Comparison of ENCODE assay signal across 8 cellular contexts in genomic region chr1:152141971-152142584, GRCh38. TPM values are rescaled to one million over a fixed set of nuclear protein-coding genes. Genes with fewer than 3 reads are reported as not detected.
A peak's percentile ranks its signal among the peaks of the same experiment; 100 is the strongest.
DNase-seq lines count a peak whose midpoint lies in the region; ATAC-seq and TF ChIP-seq lines count a peak whose summit lies in the region.

No MANE protein-coding gene starts in this region.

- peaks cover 5% of the 10 kb centered on the region for H3K4me1 Mint-ChIP-seq in activated T-helper 2 cell treated with anti-CD3 and anti-CD28 coated beads, Interferon-gamma antibody, Interleukin-2, Interleukin-4, amounts not matched to agents 10 μg/mL and 5 μg/mL and 100 μg/mL, durations not matched to agents 14 hours and 24 hours and 36 hours (ENCODE audit: low read depth)

- peaks cover 37% of the 10 kb centered on the region for H3K27me3 Mint-ChIP-seq in activated T-helper 2 cell treated with anti-CD3 and anti-CD28 coated beads, Interferon-gamma antibody, Interleukin-2, Interleukin-4, amounts not matched to agents 10 μg/mL and 5 μg/mL and 100 μg/mL, durations not matched to agents 14 hours and 24 hours and 36 hours (ENCODE audit: low read depth)

- ATAC-seq in HG03025 (IDR thresholded peaks at IDR 0.05; ENCODE audit: low FRiP score, unreplicated experiment), result no peak
- no peak for ATAC-seq in GM19452 (IDR thresholded peaks at IDR 0.05; ENCODE audit: unreplicated experiment)

- H3K4me3 ChIP-seq in HFF-Myc (replicated peaks; ENCODE audit: low read depth, low read length) (no peak overlapping the region), fibroblast of mammary gland (ENCODE audit: control insufficient read depth, low read depth, low read length) (no peak overlapping the region)

- TF ChIP-seq CTCF in HFF-Myc (IDR thresholded peaks at IDR 0.05; ENCODE audit: low read depth, low read length, missing control alignments), result peak; percentile 82
- peak; percentile 89 for TF ChIP-seq CTCF in RWPE1 (conservative IDR thresholded peaks at IDR 0.05; ENCODE audit: low read depth)
- peak; percentile 98 for TF ChIP-seq CTCF in fibroblast of mammary gland (conservative IDR thresholded peaks at IDR 0.05; ENCODE audit: control insufficient read depth, insufficient read depth, low read depth, low read length)

- H3K27ac Mint-ChIP-seq in activated T-helper 2 cell treated with anti-CD3 and anti-CD28 coated beads, Interferon-gamma antibody, Interleukin-2, Interleukin-4, amounts not matched to agents 10 μg/mL and 5 μg/mL and 100 μg/mL, durations not matched to agents 14 hours and 24 hours and 36 hours, result no peak overlapping the region

- DNase-seq in DMS53 (lab: John Stamatoyannopoulos, UW), result peak; percentile 80
- peak; percentile 29 for DNase-seq in HFF-Myc (ENCODE audit: extremely low read depth, low read depth)
- DNase-seq in RWPE1 (ENCODE audit: low spot score), result peak; percentile 58
- DNase-seq in fibroblast of mammary gland (ENCODE audit: low read depth), result peak; percentile 80
- peak; percentile 35 for DNase-seq in non-pigmented ciliary epithelial cell (ENCODE audit: low read depth)
- no peak for DNase-seq in activated T-helper 2 cell treated with anti-CD3 and anti-CD28 coated beads, Interferon-gamma antibody, Interleukin-2, Interleukin-4, amounts not matched to agents 10 μg/mL and 5 μg/mL and 100 μg/mL, durations not matched to agents 14 hours and 24 hours and 36 hours (ENCODE audit: low spot score)

- no peak overlapping the region for H3K27ac ChIP-seq in RWPE1

- POLR2A ChIA-PET in RWPE1 (lab: Yijun Ruan, JAX; ENCODE audit: low non-redundant PET), result no interaction called here

- CTCF ChIA-PET in RWPE1 (lab: Yijun Ruan, JAX), result interaction anchor here (0.6 to 3.1 kb wide), 9 partner anchors 26 to 485 kb away, joined by 3 to 20 read pairs (median 3); no protein-coding TSS in a partner anchor

- H3K4me3 Mint-ChIP-seq in activated T-helper 2 cell treated with anti-CD3 and anti-CD28 coated beads, Interferon-gamma antibody, Interleukin-2, Interleukin-4, amounts not matched to agents 10 μg/mL and 5 μg/mL and 100 μg/mL, durations not matched to agents 14 hours and 24 hours and 36 hours (ENCODE audit: low read depth), result no peak overlapping the region

- intact Hi-C loops in activated T-helper 2 cell treated with anti-CD3 and anti-CD28 coated beads, Interferon-gamma antibody, Interleukin-2, Interleukin-4, amounts not matched to agents 10 μg/mL and 5 μg/mL and 100 μg/mL, durations not matched to agents 14 hours and 24 hours and 36 hours (cut with micrococcal nuclease), result loop anchor here (2.0 kb wide), 2 partner anchors 41 to 93 kb away; no protein-coding TSS in a partner anchor

- no peaks in the 10 kb centered on the region for H3K36me3 Mint-ChIP-seq in activated T-helper 2 cell treated with anti-CD3 and anti-CD28 coated beads, Interferon-gamma antibody, Interleukin-2, Interleukin-4, amounts not matched to agents 10 μg/mL and 5 μg/mL and 100 μg/mL, durations not matched to agents 14 hours and 24 hours and 36 hours (ENCODE audit: low read depth)

- H3K9me3 Mint-ChIP-seq in activated T-helper 2 cell treated with anti-CD3 and anti-CD28 coated beads, Interferon-gamma antibody, Interleukin-2, Interleukin-4, amounts not matched to agents 10 μg/mL and 5 μg/mL and 100 μg/mL, durations not matched to agents 14 hours and 24 hours and 36 hours, result peaks cover 13% of the 10 kb centered on the region

RNA-seq across cellular contexts. Expression of gene RPTN, which starts 16.9 kb away (rescaled TPM):
- total RNA-seq in activated T-helper 2 cell treated with anti-CD3 and anti-CD28 coated beads, Interferon-gamma antibody, Interleukin-2, Interleukin-4, amounts not matched to agents 10 μg/mL and 5 μg/mL and 100 μg/mL, durations not matched to agents 14 hours and 24 hours and 36 hours, result not detected in 2 replicates

RNA-seq across cellular contexts. Expression of gene TCHH, which starts 26.8 kb away (rescaled TPM):
- total RNA-seq in activated T-helper 2 cell treated with anti-CD3 and anti-CD28 coated beads, Interferon-gamma antibody, Interleukin-2, Interleukin-4, amounts not matched to agents 10 μg/mL and 5 μg/mL and 100 μg/mL, durations not matched to agents 14 hours and 24 hours and 36 hours, result 0.02 TPM in 1 of 2 replicates, not detected in the other

RNA-seq across cellular contexts. Expression of gene TCHHL1, which starts 53.2 kb away (rescaled TPM):
- not detected in 2 replicates for total RNA-seq in activated T-helper 2 cell treated with anti-CD3 and anti-CD28 coated beads, Interferon-gamma antibody, Interleukin-2, Interleukin-4, amounts not matched to agents 10 μg/mL and 5 μg/mL and 100 μg/mL, durations not matched to agents 14 hours and 24 hours and 36 hours
